10 cellular contexts compared by ENCODE assay signal in genomic region chr13:79779761-79780160, GRCh38.
DNase-seq lines count a peak whose midpoint lies in the region; ATAC-seq and TF ChIP-seq lines count a peak whose summit lies in the region.
"Had no signal": no experiment of that assay in that cellular context is flagged by ENCODE, and none has a peak within 500 bp of the region (broad histone marks: within the 10 kb centered on the region; RNA-seq: fewer than 3 reads in every experiment).

No MANE protein-coding gene starts in this region.

- no peaks in the 10 kb centered on the region for H3K4me1 ChIP-seq in psoas muscle
- H3K4me1 ChIP-seq: testis had no signal

- H3K4me3 ChIP-seq in psoas muscle: peak overlapping the region; percentile 33
- H3K4me3 ChIP-seq: testis had no signal

- no peak overlapping the region for H3K27ac Mint-ChIP-seq in activated naive CD4-positive, alpha-beta T cell treated with anti-CD3 and anti-CD28 coated beads for 36 hours

- intact Hi-C loops in left cardiac atrium (cut with DNase I): loop anchor here (10.0 kb wide), 3 partner anchors 235 to 585 kb away; no protein-coding TSS in a partner anchor
- intact Hi-C loops in psoas muscle (cut with DNase I): loop anchor here (5.0 kb wide), 2 partner anchors 563 to 583 kb away; partner anchors contain the start of gene SPRY2 (in 1 of the 2)
- intact Hi-C loops in activated naive CD4-positive, alpha-beta T cell treated with anti-CD3 and anti-CD28 coated beads for 36 hours (cut with micrococcal nuclease): loop anchor here (5.0 kb wide), 1 partner anchor 583 kb away; no protein-coding TSS in a partner anchor

- H3K9me3 Mint-ChIP-seq in activated naive CD4-positive, alpha-beta T cell treated with anti-CD3 and anti-CD28 coated beads for 36 hours: no peaks in the 10 kb centered on the region

- no peaks in the 10 kb centered on the region for H3K36me3 ChIP-seq in psoas muscle (ENCODE audit: insufficient read depth in 1 of 2, low read depth in 1 of 2)

- peak overlapping the region; percentile 19 for H3K27ac ChIP-seq in psoas muscle
- H3K27ac ChIP-seq: testis had no signal

- CTCF ChIA-PET in activated naive CD4-positive, alpha-beta T cell treated with anti-CD3 and anti-CD28 coated beads for 36 hours (lab: Charles Lee): interaction anchor here (0.5 kb wide), 1 partner anchor 206 kb away, joined by 4 read pairs; no protein-coding TSS in a partner anchor

- no peaks in the 10 kb centered on the region for H3K27me3 ChIP-seq in psoas muscle (ENCODE audit: insufficient read depth in 3 of 3, low read length in 2 of 3)
- H3K27me3 ChIP-seq: testis had no signal

- ATAC-seq in left cardiac atrium: peak; percentile 80 to 88
- ATAC-seq in psoas muscle: peak; percentile 68 to 93 (median 89)
- ATAC-seq in HG03025 (IDR thresholded peaks at IDR 0.05; ENCODE audit: low FRiP score, unreplicated experiment): no peak
- ATAC-seq in GM19452 (IDR thresholded peaks at IDR 0.05; ENCODE audit: unreplicated experiment): no peak
- ATAC-seq in HG02973 (IDR thresholded peaks at IDR 0.05; ENCODE audit: unreplicated experiment): no peak

- DNase-seq in HCEC 1CT: peak; percentile 46
- peak; percentile 37 for DNase-seq in SKM-1 treated with dmso at 0.1 percent for 144 hours (lab: John Stamatoyannopoulos, UW; ENCODE audit: unreplicated experiment)
- peak; percentile 24 for DNase-seq in left cardiac atrium
- peak; percentile 54 to 64 for DNase-seq in psoas muscle
- DNase-seq in activated naive CD4-positive, alpha-beta T cell treated with anti-CD3 and anti-CD28 coated beads for 36 hours: no peak
- DNase-seq: NCI-H446, testis had no signal

- H3K4me3 Mint-ChIP-seq in activated naive CD4-positive, alpha-beta T cell treated with anti-CD3 and anti-CD28 coated beads for 36 hours: no peak overlapping the region

- no peaks in the 10 kb centered on the region for H3K36me3 Mint-ChIP-seq in activated naive CD4-positive, alpha-beta T cell treated with anti-CD3 and anti-CD28 coated beads for 36 hours (ENCODE audit: low read depth)

- H3K9me3 ChIP-seq in psoas muscle: no peaks in the 10 kb centered on the region
- H3K9me3 ChIP-seq: testis had no signal

- H3K4me1 Mint-ChIP-seq in activated naive CD4-positive, alpha-beta T cell treated with anti-CD3 and anti-CD28 coated beads for 36 hours (ENCODE audit: low read depth): no peaks in the 10 kb centered on the region

- H3K27me3 Mint-ChIP-seq in activated naive CD4-positive, alpha-beta T cell treated with anti-CD3 and anti-CD28 coated beads for 36 hours (ENCODE audit: low read depth): peaks cover 2% of the 10 kb centered on the region

- TF ChIP-seq CTCF in psoas muscle (IDR thresholded peaks at IDR 0.05): no peak

- 0 to 23% (median 19%) methylated on average over 1 of the region's 1 CpG for WGBS in psoas muscle, 3 donors

Comparison
In these comparisons a context has a peak if more than half of its experiments do, and no peak if none do; other contexts are left out.
1. ATAC-seq: peak in left cardiac atrium (2 of 2) and psoas muscle (4 of 4); none in HG03025 (single experiment), GM19452 (single experiment) and HG02973 (single experiment).